ENCODE assay signal across 8 cellular contexts in the genomic region with DNA sequence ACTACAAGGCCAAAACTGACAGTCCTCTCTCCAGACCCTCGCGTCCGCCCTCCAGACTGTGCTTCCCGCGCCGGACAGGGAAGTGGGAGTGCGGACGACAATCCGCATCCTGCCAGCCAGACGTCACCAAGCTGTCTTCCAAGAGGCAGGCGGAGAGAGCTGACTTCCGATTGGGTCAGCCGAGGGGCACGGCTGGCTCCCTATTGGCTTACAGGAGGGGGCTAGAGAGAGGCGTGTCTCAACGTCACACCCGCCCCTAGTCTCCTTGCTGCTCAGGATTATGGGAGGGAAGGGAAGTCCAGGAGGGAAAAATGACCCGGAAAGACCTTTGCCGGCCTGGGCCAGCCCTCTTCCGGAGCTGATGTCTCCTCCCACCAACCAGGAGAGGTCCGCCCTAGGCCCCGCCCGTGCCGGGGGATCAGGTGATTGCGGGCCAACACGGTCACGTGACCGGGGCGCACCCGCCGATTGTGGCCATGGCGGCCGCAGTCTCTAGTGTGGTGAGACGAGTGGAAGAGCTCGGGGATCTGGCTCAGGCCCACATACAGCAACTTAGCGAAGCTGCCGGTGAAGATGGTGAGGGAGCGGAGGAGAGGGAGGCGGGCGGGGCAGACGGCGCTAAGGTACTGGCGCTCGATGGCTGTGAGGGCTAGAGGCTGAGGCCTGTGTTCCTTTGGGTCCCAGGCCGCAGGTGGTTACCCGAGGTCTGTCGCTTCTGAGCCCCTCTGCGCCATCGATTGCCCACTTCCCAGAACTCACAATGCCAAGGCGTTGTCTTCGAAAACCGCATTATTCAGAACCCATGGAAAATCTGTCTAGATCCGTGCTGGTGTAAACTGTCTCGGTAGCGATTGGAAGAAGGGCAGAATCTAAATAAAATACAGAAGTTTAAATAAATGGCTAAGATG. TPM values are rescaled to one million over a fixed set of nuclear protein-coding genes. Genes with fewer than 3 reads are reported as not detected.
DNase-seq lines count a peak whose midpoint lies in the region; ATAC-seq and TF ChIP-seq lines count a peak whose summit lies in the region.

TSS of gene RIMOC1 (plus strand) at position 453 of the 908 bp plus-strand sequence. CDS start at position 477, 24 bp downstream.

- H3K36me3 ChIP-seq in BJ (ENCODE audit: control insufficient read depth, insufficient read depth, low read length): no peaks in the 10 kb centered on the region
- no peaks in the 10 kb centered on the region for H3K36me3 ChIP-seq in colonic mucosa

- H3K27me3 ChIP-seq in BJ (ENCODE audit: control insufficient read depth, insufficient read depth, low read length) (no peaks in the 10 kb centered on the region), colonic mucosa (no peaks in the 10 kb centered on the region)

- H3K9me3 ChIP-seq in colonic mucosa: no peaks in the 10 kb centered on the region

- CTCF ChIA-PET in BJ (lab: Yijun Ruan, JAX): interaction anchor here (0.9 to 2.9 kb wide), 5 partner anchors 18 to 153 kb away, joined by 3 to 7 read pairs (median 3); partner anchors contain the start of gene FBXO4

- H3K27me3 Mint-ChIP-seq in activated CD4-positive, alpha-beta T cell treated with anti-CD3 and anti-CD28 coated beads, Interleukin-2, amount 10 ng/mL, durations not matched to agents 24 days and 14 days: peaks cover 9% of the 10 kb centered on the region

- H3K4me3 Mint-ChIP-seq in activated CD4-positive, alpha-beta T cell treated with anti-CD3 and anti-CD28 coated beads, Interleukin-2, amount 10 ng/mL, durations not matched to agents 24 days and 14 days: peak within 1 kb of the TSS; percentile 92

- H3K36me3 Mint-ChIP-seq in activated CD4-positive, alpha-beta T cell treated with anti-CD3 and anti-CD28 coated beads, Interleukin-2, amount 10 ng/mL, durations not matched to agents 24 days and 14 days (ENCODE audit: low read depth): peaks cover 17% of the 10 kb centered on the region

- TF ChIP-seq CTCF in BJ (IDR thresholded peaks at IDR 0.05; ENCODE audit: insufficient read depth, low read depth, low read length): no peak
- no peak for TF ChIP-seq CTCF in colonic mucosa (IDR thresholded peaks at IDR 0.05)

- peaks cover 43% of the 10 kb centered on the region for H3K4me1 Mint-ChIP-seq in activated CD4-positive, alpha-beta T cell treated with anti-CD3 and anti-CD28 coated beads, Interleukin-2, amount 10 ng/mL, durations not matched to agents 24 days and 14 days

- peaks cover 3% of the 10 kb centered on the region for H3K9me3 Mint-ChIP-seq in activated CD4-positive, alpha-beta T cell treated with anti-CD3 and anti-CD28 coated beads, Interleukin-2, amount 10 ng/mL, durations not matched to agents 24 days and 14 days

- H3K4me3 ChIP-seq in BJ (ENCODE audit: low read depth, low read length): peak within 1 kb of the TSS; percentile 71
- peak within 1 kb of the TSS; percentile 87 for H3K4me3 ChIP-seq in colonic mucosa

- intact Hi-C loops in activated CD4-positive, alpha-beta T cell treated with anti-CD3 and anti-CD28 coated beads, Interleukin-2, amount 10 ng/mL, durations not matched to agents 24 days and 14 days (cut with micrococcal nuclease): loop anchor here (1.0 to 10.0 kb wide), 5 partner anchors 21 to 1149 kb away; partner anchors contain the start of genes FBXO4, OXCT1, RPL37 and TTC33
- intact Hi-C loops in colonic mucosa (cut with DNase I): no loop called here

- H3K27ac ChIP-seq in colonic mucosa: peak within 1 kb of the TSS; percentile 75

- no peaks in the 10 kb centered on the region for H3K4me1 ChIP-seq in colonic mucosa

- peak within 1 kb of the TSS; percentile 96 for H3K27ac Mint-ChIP-seq in activated CD4-positive, alpha-beta T cell treated with anti-CD3 and anti-CD28 coated beads, Interleukin-2, amount 10 ng/mL, durations not matched to agents 24 days and 14 days

- ATAC-seq in GM19324 (IDR thresholded peaks at IDR 0.05; ENCODE audit: low FRiP score, unreplicated experiment) (peak; percentile 100), HG03469 (IDR thresholded peaks at IDR 0.05; ENCODE audit: unreplicated experiment) (peak; percentile 98)

- DNase-seq in BJ (ENCODE audit: low read depth) (peak; percentile 99), NCI-H526 treated with DMSO at 0.1 percent for 48 hours (lab: John Stamatoyannopoulos, UW) (peak; percentile 99), colonic mucosa (peak; percentile 98), kidney tubule cell (ENCODE audit: low spot score) (peak; percentile 100)
- peak; percentile 100 for DNase-seq in activated CD4-positive, alpha-beta T cell treated with anti-CD3 and anti-CD28 coated beads, Interleukin-2, amount 10 ng/mL, durations not matched to agents 24 days and 14 days
- DNase-seq in stimulated activated CD4-positive, alpha-beta T cell treated with anti-CD3 and anti-CD28 coated beads, Interleukin-1b, Interleukin-23, amount 100 ng/mL, for 24 hours (ENCODE audit: low read depth in 4 of 4, low spot score in 1 of 4): peak; percentile 87 to 96 (median 94)

- H3K9ac ChIP-seq in colonic mucosa (ENCODE audit: low read depth in 2 of 2, low read length in 2 of 2): peak within 1 kb of the TSS; percentile 93 to 98

- POLR2A ChIA-PET in BJ (lab: Charles Lee): interaction anchor here (0.6 kb wide), 1 partner anchor 24 kb away, joined by 4 read pairs; no protein-coding TSS in a partner anchor

RNA-seq across cellular contexts. Expression of gene RIMOC1, which starts in this region (rescaled TPM):
- polyA plus RNA-seq in BJ (2011; rRNA removed): 11.1 and 27.6 TPM in 2 replicates
- 11.7 and 13.9 TPM in 2 replicates for polyA minus RNA-seq in BJ (2011; rRNA and poly(A)+ RNA removed)
- total RNA-seq in activated CD4-positive, alpha-beta T cell treated with anti-CD3 and anti-CD28 coated beads, Interleukin-2, amount 10 ng/mL, durations not matched to agents 24 days and 14 days: 29.6 and 31.7 TPM in 2 replicates
- 10 to 100 TPM; 23.1 to 29.7 TPM for total RNA-seq in colonic mucosa

Comparison
In these comparisons a context has a peak if more than half of its experiments do, and no peak if none do; other contexts are left out.
1. Peak in every context shown above with its lines: DNase-seq, ATAC-seq, H3K4me3 ChIP-seq and H3K27ac ChIP-seq.